ENCODE assay signal across 8 cellular contexts in the genomic region with DNA sequence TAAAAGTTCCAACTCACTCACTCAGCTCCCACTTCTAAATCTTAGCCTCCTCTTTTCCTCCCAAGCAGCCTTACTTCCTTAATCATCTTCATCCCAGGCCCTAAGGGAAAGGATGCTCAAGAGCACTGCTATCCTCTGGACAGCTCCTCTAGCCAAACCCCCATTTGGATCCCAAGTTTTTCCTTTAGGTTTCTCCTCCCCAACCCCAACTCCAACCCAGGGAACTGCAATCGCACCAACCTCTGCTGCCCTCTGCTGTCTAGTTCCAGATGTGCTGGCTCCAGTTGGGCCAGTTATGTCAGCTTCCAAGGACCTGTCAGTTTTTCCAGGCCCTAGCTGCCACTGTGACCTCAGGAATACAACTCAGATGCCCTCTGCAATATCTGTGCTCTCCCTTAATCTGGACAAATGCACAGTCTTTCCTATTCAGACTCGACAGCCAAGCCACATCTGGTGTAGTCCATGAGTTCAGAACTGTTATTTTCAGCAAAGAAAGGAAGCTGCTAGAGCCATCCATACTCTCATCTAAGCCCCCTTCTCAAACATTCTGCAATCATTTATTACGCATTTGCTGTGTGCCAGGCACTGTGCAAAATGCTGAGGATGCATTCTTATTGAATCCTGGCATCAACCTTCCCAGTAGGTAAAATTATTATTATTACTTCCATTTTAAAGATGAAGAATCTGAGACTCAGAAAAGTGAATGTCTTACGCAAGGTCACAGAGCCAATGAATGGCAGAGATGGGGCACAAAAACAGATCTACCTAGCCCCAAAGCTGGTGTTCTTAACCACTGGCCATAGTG. TPM values are rescaled to one million over a fixed set of nuclear protein-coding genes. Genes with fewer than 3 reads are reported as not detected.
DNase-seq lines count a peak whose midpoint lies in the region; ATAC-seq and TF ChIP-seq lines count a peak whose summit lies in the region.

No MANE protein-coding gene starts in this region.

- H3K9me3 Mint-ChIP-seq in HFFc6 (no peaks in the 10 kb centered on the region), brain (peaks cover 0 to 13% (median 0%) of the 10 kb centered on the region in 5 experiments)

- ATAC-seq in GM21737 (IDR thresholded peaks at IDR 0.05; ENCODE audit: unreplicated experiment) (no peak), HG03045 (IDR thresholded peaks at IDR 0.05; ENCODE audit: unreplicated experiment) (no peak)

- H3K4me1 Mint-ChIP-seq in HFFc6 (ENCODE audit: low read depth) (no peaks in the 10 kb centered on the region), brain (no peaks in the 10 kb centered on the region)

- no peaks in the 10 kb centered on the region for H3K9me3 ChIP-seq in Peyer's patch

- H3K4me3 ChIP-seq in Peyer's patch, result no peak overlapping the region

- H3K36me3 ChIP-seq in Peyer's patch, result no peaks in the 10 kb centered on the region

- TF ChIP-seq CTCF in HFFc6 (IDR thresholded peaks at IDR 0.05) (peak; percentile 82), Peyer's patch (IDR thresholded peaks at IDR 0.05) (peak in 5 of 6 experiments; percentile 26 to 73 (median 65)), brain (conservative IDR thresholded peaks at IDR 0.05) (peak; percentile 81)

- no peaks in the 10 kb centered on the region for H3K4me1 ChIP-seq in Peyer's patch

- DNase-seq in COLO668 (lab: John Stamatoyannopoulos, UW; ENCODE audit: unreplicated experiment) (peak; percentile 45), HFFc6 (peak; percentile 53), Peyer's patch (peak in 2 of 3 donors; percentile 68 to 75), inferior parietal cortex (ENCODE audit: extremely low spot score) (peak; percentile 69)
- peak; percentile 28 to 55 for DNase-seq in stimulated activated CD4-positive, alpha-beta T cell treated with anti-CD3 and anti-CD28 coated beads, Interleukin-2, amount 100 ng/mL, for 24 hours

- H3K27ac Mint-ChIP-seq in HFFc6, result no peak overlapping the region
- peak overlapping the region in 1 of 5 experiments; percentile 26 for H3K27ac Mint-ChIP-seq in brain

- H3K27me3 ChIP-seq in Peyer's patch, result no peaks in the 10 kb centered on the region

- H3K27ac ChIP-seq in Peyer's patch, result no peak overlapping the region

- no peak overlapping the region for H3K4me3 Mint-ChIP-seq in HFFc6
- H3K4me3 Mint-ChIP-seq in brain, result no peak overlapping the region

- no peak for TF ChIP-seq POLR2A in Peyer's patch (IDR thresholded peaks at IDR 0.05)

- H3K27me3 Mint-ChIP-seq in HFFc6 (ENCODE audit: insufficient read depth), result peaks cover 24% of the 10 kb centered on the region
- no peaks in the 10 kb centered on the region for H3K27me3 Mint-ChIP-seq in brain

- H3K36me3 Mint-ChIP-seq in HFFc6 (ENCODE audit: low read depth) (no peaks in the 10 kb centered on the region), brain (no peaks in the 10 kb centered on the region)

RNA-seq across cellular contexts. Expression of a gene that starts 12.3 kb away (rescaled TPM):
- total RNA-seq in HFFc6 (2021; fragmentation: NEBNext Ultra II Directional; extraction: Animal tissue kit (Norgen Biotek cat#: 25700)), result not detected
- total RNA-seq in Peyer's patch, result 100 to 1,000 TPM in 3 of 4 donors, 1 to 10 TPM in 1; 5.8 to 875 (median 803) TPM
- polyA plus RNA-seq in brain (ENCODE audit: insufficient read depth, low read depth, low replicate concordance), result not detected

RNA-seq across cellular contexts. Expression of a gene that starts 53.2 kb away (rescaled TPM):
- total RNA-seq in HFFc6 (2021; fragmentation: NEBNext Ultra II Directional; extraction: Animal tissue kit (Norgen Biotek cat#: 25700)), result not detected
- 10 to 100 TPM in 1 of 4 donors, 1 to 10 TPM in 3; 2.2 to 45.4 (median 7.7) TPM for total RNA-seq in Peyer's patch
- polyA plus RNA-seq in brain (ENCODE audit: insufficient read depth, low read depth, low replicate concordance), result 2.0 TPM

Comparison
In these comparisons a context has a peak if more than half of its experiments do, and no peak if none do; other contexts are left out.
1. RNA of a gene that starts 12.3 kb away (total RNA-seq): 5.8 to 875 TPM in Peyer's patch; not detected in HFFc6; every median in the first group is over 4 times any median in the second.
2. Peak in every context shown above with its lines, with median percentiles within 50 percentile points of each other: DNase-seq and CTCF ChIP-seq.